In genomic region chr7:5594616-5595544, GRCh38 we compare ENCODE assay signal across 1 cellular context.
TF ChIP-seq lines count a peak whose summit lies in the region.

No MANE protein-coding gene starts in this region.

TF ChIP-seq in K562, 482 proteins besides CTCF, POLR2A, EP300 and RAD21 (continued from another document and continues in another):
- TF ChIP-seq CREB1 (IDR thresholded peaks at IDR 0.05) (no peak), CREB1 (CRISPR knock-in tag; IDR thresholded peaks at IDR 0.05) (0 out of 2 replicates have a peak, but pooled peaks have one; percentile 36), KDM2B (CRISPR knock-in tag; IDR thresholded peaks at IDR 0.05) (peak; percentile 67; the same call in 1 of the 2 replicates), KDM1A (IDR thresholded peaks at IDR 0.05) (peak; percentile 58 to 75; a peak in 3 of 4 replicates), CBFA2T2 (conservative IDR thresholded peaks at IDR 0.05) (no peak), RBFOX2 (IDR thresholded peaks at IDR 0.05; ENCODE audit: low read depth, low read length) (peak; percentile 78), MYC (IDR thresholded peaks at IDR 0.05; ENCODE audit: low read depth, low read length) (0 out of 2 replicates have a peak, but pooled peaks have one; percentile 39), MYC (CRISPR knock-in tag; IDR thresholded peaks at IDR 0.05; ENCODE audit: borderline replicate concordance, low read depth) (no peak), POLR2G (IDR thresholded peaks at IDR 0.05; ENCODE audit: low read depth, low read length) (peak; percentile 83), MLLT1 (IDR thresholded peaks at IDR 0.05) (0 out of 4 replicates have a peak, but pooled peaks have one; percentile 4 to 43), ETS1 (conservative IDR thresholded peaks at IDR 0.05; ENCODE audit: control insufficient read depth, low read depth, low read length) (0 out of 2 replicates have a peak, but pooled peaks have one; percentile 24), SRSF7 (optimal IDR thresholded peaks at IDR 0.05; ENCODE audit: low read depth, low read length) (no peak), ZNF263 (CRISPR knock-in tag; IDR thresholded peaks at IDR 0.05; ENCODE audit: borderline replicate concordance) (peak; percentile 39; the same call in 1 of the 2 replicates), ZBTB43 (CRISPR knock-in tag; IDR thresholded peaks at IDR 0.05) (no peak), PATZ1 (CRISPR knock-in tag; IDR thresholded peaks at IDR 0.05; ENCODE audit: borderline replicate concordance) (no peak), ZHX1 (conservative IDR thresholded peaks at IDR 0.05; ENCODE audit: low read length) (no peak), CREM (IDR thresholded peaks at IDR 0.05; ENCODE audit: low read depth) (no peak), ZNF384 (IDR thresholded peaks at IDR 0.05; ENCODE audit: low read depth, low read length) (no peak), KAT2B (IDR thresholded peaks at IDR 0.05; ENCODE audit: low read depth, low read length) (no peak), ZNF395 (CRISPR knock-in tag; IDR thresholded peaks at IDR 0.05) (no peak), CTBP1 (IDR thresholded peaks at IDR 0.05; ENCODE audit: borderline replicate concordance) (0 out of 2 replicates have a peak, but pooled peaks have one; percentile 19), ZNF592 (IDR thresholded peaks at IDR 0.05) (peak; percentile 42; the same call in 1 of the 2 replicates), ZNF124 (CRISPR knock-in tag; IDR thresholded peaks at IDR 0.05) (no peak), E2F6 (IDR thresholded peaks at IDR 0.05; ENCODE audit: borderline replicate concordance in 1 of 2, extremely low read depth in 1 of 2, insufficient read depth in 1 of 2, insufficient read length in 1 of 2, low read depth in 1 of 2, low read length in 1 of 2, poor library complexity in 1 of 2, severe bottlenecking in 1 of 2) (peak in 1 of 2 experiments; percentile 43), L3MBTL2 (IDR thresholded peaks at IDR 0.05) (peak; percentile 55; the same call in 1 of the 2 replicates), WHSC1 (IDR thresholded peaks at IDR 0.05; ENCODE audit: low read length) (no peak), ZFP36 (IDR thresholded peaks at IDR 0.05; ENCODE audit: low read depth, low read length, partially characterized antibody) (peak; percentile 87), RBBP5 (IDR thresholded peaks at IDR 0.05; ENCODE audit: borderline replicate concordance, insufficient read depth, low read length, poor library complexity, severe bottlenecking) (peak; percentile 63), ETS2 (tag; IDR thresholded peaks at IDR 0.05; ENCODE audit: borderline replicate concordance, poor library complexity, severe bottlenecking) (no peak), ZBTB17 (CRISPR knock-in tag; IDR thresholded peaks at IDR 0.05) (no peak), ID3 (CRISPR knock-in tag; IDR thresholded peaks at IDR 0.05) (no peak), ID3 (tag; IDR thresholded peaks at IDR 0.05) (0 out of 2 replicates have a peak, but pooled peaks have one; percentile 30), CBX1 (IDR thresholded peaks at IDR 0.05; ENCODE audit: low read depth) (peak; percentile 26; the same call in 1 of the 2 replicates), EHMT2 (IDR thresholded peaks at IDR 0.05) (no peak), RBM15 (IDR thresholded peaks at IDR 0.05; ENCODE audit: insufficient read depth, low read length) (no peak), IRF1 (CRISPR knock-in tag; IDR thresholded peaks at IDR 0.05; ENCODE audit: borderline replicate concordance) (no peak), STAT5A (IDR thresholded peaks at IDR 0.05; ENCODE audit: borderline replicate concordance, low read length) (no peak), NFIC (IDR thresholded peaks at IDR 0.05) (peak; percentile 63), NRF1 (conservative IDR thresholded peaks at IDR 0.05 in 1 of 2, IDR thresholded peaks at IDR 0.05 in 1 of 2) (peak; percentile 39 to 46; a peak in 2 of 4 replicates), RBM25 (IDR thresholded peaks at IDR 0.05; ENCODE audit: low read depth, low read length, severe bottlenecking) (peak; percentile 47), HEY1 (CRISPR knock-in tag; IDR thresholded peaks at IDR 0.05; ENCODE audit: borderline replicate concordance) (no peak)
